In the genomic region with DNA sequence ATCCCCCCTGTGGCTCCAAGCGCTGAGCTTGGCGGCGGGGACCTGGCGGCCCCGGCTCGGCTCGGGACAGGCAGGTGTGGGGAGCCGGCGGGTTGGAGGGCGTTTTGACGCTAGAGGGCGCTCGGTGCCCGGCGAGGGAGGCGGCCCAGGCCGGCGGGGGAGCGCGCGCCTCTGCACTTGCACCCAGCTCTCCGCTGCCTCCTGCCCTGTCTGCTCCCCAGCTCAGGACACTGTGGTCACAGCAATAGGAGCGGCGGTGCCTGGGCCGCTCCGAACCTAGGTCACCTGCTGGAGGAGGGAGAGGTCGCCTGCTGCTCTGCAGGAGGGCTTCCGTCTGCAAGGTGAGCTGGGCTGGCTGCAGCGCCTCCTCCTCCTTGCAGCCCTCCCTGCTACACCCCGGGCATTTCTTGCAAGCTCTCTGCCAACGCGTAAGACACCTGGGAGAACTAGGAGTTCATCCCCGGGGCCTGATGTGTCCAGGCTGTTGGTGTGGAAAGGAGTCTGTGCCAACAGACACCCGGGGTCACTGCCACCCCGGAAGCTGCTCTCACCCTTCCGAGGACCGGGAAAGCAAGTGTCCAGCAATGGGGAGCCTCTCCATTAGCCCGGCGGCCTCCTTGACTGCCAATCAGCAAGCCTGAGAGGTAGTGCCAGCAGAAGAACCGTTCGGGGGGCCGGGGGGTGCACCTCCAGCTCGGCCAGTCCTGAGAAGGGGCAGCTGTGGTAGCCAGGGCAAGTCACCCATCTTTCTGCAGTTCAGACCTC, we compare ENCODE assay signal across 8 cellular contexts.
DNase-seq lines count a peak whose midpoint lies in the region; ATAC-seq, FAIRE-seq and TF ChIP-seq lines count a peak whose summit lies in the region.

No MANE protein-coding gene starts in this region.

- TF ChIP-seq CTCF in A549 (IDR thresholded peaks at IDR 0.05), result peak; percentile 46
- TF ChIP-seq CTCF in kidney epithelial cell (IDR thresholded peaks at IDR 0.05; ENCODE audit: insufficient read depth, low read length, poor library complexity, severe bottlenecking), result peak; percentile 36

- peaks cover 2% of the 10 kb centered on the region; the same call in 1 of the 3 replicates for H3K9me3 ChIP-seq in A549

- ATAC-seq in A549 (peak; percentile 96), HG02884 (IDR thresholded peaks at IDR 0.05; ENCODE audit: unreplicated experiment) (no peak), GM19467 (IDR thresholded peaks at IDR 0.05; ENCODE audit: unreplicated experiment) (no peak)

- H3K27me3 ChIP-seq in kidney epithelial cell (ENCODE audit: control insufficient read depth, insufficient read depth, low read length), result peaks cover 6% of the 10 kb centered on the region

- peak; percentile 60 to 67 for TF ChIP-seq RAD21 in A549 (conservative IDR thresholded peaks at IDR 0.05 in 1 of 2, IDR thresholded peaks at IDR 0.05 in 1 of 2)

- TF ChIP-seq EP300 in A549 (IDR thresholded peaks at IDR 0.05), result no peak

- H3K4me2 ChIP-seq in A549, result peak overlapping the region; percentile 59

- TF ChIP-seq POLR2A in A549 (IDR thresholded peaks at IDR 0.05; ENCODE audit: low read length), result no peak
- TF ChIP-seq POLR2A in GM12892 (IDR thresholded peaks at IDR 0.05; ENCODE audit: low read depth, low read length), result no peak

- DNase-seq in A549 (ENCODE audit: low read depth in 1 of 2, low spot score in 1 of 2) (peak; percentile 12 to 38), GM12892 (ENCODE audit: insufficient read length) (peak; percentile 31), NCI-H82 treated with DMSO at 0.1 percent for 48 hours (lab: John Stamatoyannopoulos, UW; ENCODE audit: unreplicated experiment) (peak; percentile 6), T47D (ENCODE audit: low read depth in 1 of 2, low spot score in 1 of 2) (peak; percentile 70 to 76), kidney epithelial cell (ENCODE audit: low read depth) (no peak)
- DNase-seq in stimulated activated CD8-positive, alpha-beta memory T cell treated with anti-CD3 and anti-CD28 coated beads, Interleukin-7, amount 100 ng/mL, for 48 hours (ENCODE audit: extremely low read depth in 1 of 2, low read depth in 1 of 2), result peak; percentile 13 to 14

- WGBS in A549 (ENCODE audit: missing lambda C conversion rate), result 13% methylated on average over 7 of the region's 43 CpGs

- no peaks in the 10 kb centered on the region for H3K36me3 ChIP-seq in kidney epithelial cell (ENCODE audit: control insufficient read depth, insufficient read depth, low read length)

- no peaks in the 10 kb centered on the region for H3K4me1 ChIP-seq in A549

- H3K27ac ChIP-seq in A549, result no peak overlapping the region

- H3K4me3 ChIP-seq in A549 (no peak overlapping the region), kidney epithelial cell (ENCODE audit: low read depth, low read length) (no peak overlapping the region)

- POLR2A ChIA-PET in A549 (lab: Yijun Ruan, JAX), result no interaction called here

- in situ Hi-C loops in T47D (cut with HindIII; ENCODE audit: low pct_unique_long_range_greater_than_20kb, low sequenced_read_pairs), result no loop called here

- CTCF ChIA-PET in A549 (lab: Yijun Ruan, JAX), result interaction anchor here (0.6 to 3.0 kb wide), 20 partner anchors 11 to 929 kb away, joined by 3 to 11 read pairs (median 4); no protein-coding TSS in a partner anchor

- no peak for FAIRE-seq in A549 (lab: Jason Lieb, UNC)
- FAIRE-seq in GM12892 (lab: Jason Lieb, UNC), result no peak

TF ChIP-seq in A549, 52 proteins besides CTCF, POLR2A, EP300 and RAD21:
- TF ChIP-seq ZNF302 (CRISPR knock-in tag; IDR thresholded peaks at IDR 0.05) (no peak), ZFP36 (IDR thresholded peaks at IDR 0.05; ENCODE audit: borderline replicate concordance, partially characterized antibody) (peak; percentile 69), EHMT2 (IDR thresholded peaks at IDR 0.05; ENCODE audit: low read depth) (no peak), ATOH8 (CRISPR knock-in tag; IDR thresholded peaks at IDR 0.05; ENCODE audit: low read depth) (no peak), ZC3H11A (IDR thresholded peaks at IDR 0.05) (no peak), TFCP2L1 (CRISPR knock-in tag; IDR thresholded peaks at IDR 0.05) (no peak), CHD4 (IDR thresholded peaks at IDR 0.05; ENCODE audit: borderline replicate concordance) (no peak), CHD2 (IDR thresholded peaks at IDR 0.05; ENCODE audit: low read length, partially characterized antibody) (no peak), HDAC2 (IDR thresholded peaks at IDR 0.05) (no peak), MYC (IDR thresholded peaks at IDR 0.05; ENCODE audit: borderline replicate concordance, low read length) (no peak), BHLHE40 (IDR thresholded peaks at IDR 0.05; ENCODE audit: low read depth, low read length) (no peak), GATA3 (IDR thresholded peaks at IDR 0.05; ENCODE audit: borderline replicate concordance) (no peak), RARB (CRISPR knock-in tag; IDR thresholded peaks at IDR 0.05) (no peak), JUN (IDR thresholded peaks at IDR 0.05) (no peak), ELK1 (IDR thresholded peaks at IDR 0.05; ENCODE audit: low read depth, low read length) (no peak), SMC3 (IDR thresholded peaks at IDR 0.05) (peak; percentile 42; the same call in 1 of the 3 replicates), HOXB13 (CRISPR knock-in tag; IDR thresholded peaks at IDR 0.05; ENCODE audit: low read depth) (no peak)
- TF ChIP-seq, protein P1, sequence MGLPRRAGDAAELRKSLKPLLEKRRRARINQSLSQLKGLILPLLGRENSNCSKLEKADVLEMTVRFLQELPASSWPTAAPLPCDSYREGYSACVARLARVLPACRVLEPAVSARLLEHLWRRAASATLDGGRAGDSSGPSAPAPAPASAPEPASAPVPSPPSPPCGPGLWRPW (IDR thresholded peaks at IDR 0.05), result no peak

Comparison
In these comparisons a context has a peak if more than half of its experiments do, and no peak if none do; other contexts are left out.
1. ATAC-seq: peak in A549 (2 of 2); none in HG02884 (single experiment) and GM19467 (single experiment).